In genomic region chr15:45126535-45127158, GRCh38 we compare ENCODE assay signal across 8 cellular contexts. TPM values are rescaled to one million over a fixed set of nuclear protein-coding genes. Genes with fewer than 3 reads are reported as not detected.
A peak's percentile ranks its signal among the peaks of the same experiment; 100 is the strongest.
DNase-seq lines count a peak whose midpoint lies in the region; ATAC-seq and TF ChIP-seq lines count a peak whose summit lies in the region.

No MANE protein-coding gene starts in this region.

- TF ChIP-seq CTCF in 22Rv1 (IDR thresholded peaks at IDR 0.05): peak; percentile 85
- peak; percentile 70 for TF ChIP-seq CTCF in DND-41 (IDR thresholded peaks at IDR 0.05; ENCODE audit: borderline replicate concordance, extremely low read depth, low read length, poor library complexity, severe bottlenecking)
- TF ChIP-seq CTCF in brain (conservative IDR thresholded peaks at IDR 0.05): peak; percentile 31 to 37

- no peaks in the 10 kb centered on the region; the same call in 1 of the 2 replicates for H4K20me1 ChIP-seq in DND-41 (ENCODE audit: insufficient read depth, low read length)

- DNase-seq in DND-41: peak; percentile 39
- peak; percentile 77 for DNase-seq in NCI-H82 (lab: John Stamatoyannopoulos, UW)
- DNase-seq in naive thymus-derived CD4-positive, alpha-beta T cell: peak in 7 of 9 donors; percentile 17 to 51 (median 43)

- no peak overlapping the region for H3K4me2 ChIP-seq in DND-41 (ENCODE audit: insufficient read depth, low read length)

- H3K9me3 Mint-ChIP-seq in brain: no peaks in the 10 kb centered on the region
- H3K9me3 Mint-ChIP-seq in naive thymus-derived CD4-positive, alpha-beta T cell: peaks cover 0 to 2% (median 0%) of the 10 kb centered on the region in 11 donors

- no peak overlapping the region for H3K27ac Mint-ChIP-seq in brain
- no peak overlapping the region for H3K27ac Mint-ChIP-seq in naive thymus-derived CD4-positive, alpha-beta T cell

- intact Hi-C loops in naive thymus-derived CD4-positive, alpha-beta T cell (cut with micrococcal nuclease): loop anchor here (1.0 to 10.0 kb wide), 8 partner anchors 9 to 488 kb away; no protein-coding TSS in a partner anchor

- H3K4me1 ChIP-seq in DND-41 (ENCODE audit: insufficient read depth, low read length): no peaks in the 10 kb centered on the region
- no peaks in the 10 kb centered on the region for H3K4me1 ChIP-seq in naive thymus-derived CD4-positive, alpha-beta T cell (ENCODE audit: control insufficient read depth in 2 of 2, insufficient read depth in 2 of 2, low read length in 2 of 2)

- no peak overlapping the region for H3K9ac ChIP-seq in DND-41 (ENCODE audit: low read depth, low read length)

- no peaks in the 10 kb centered on the region for H3K79me2 ChIP-seq in DND-41 (ENCODE audit: insufficient read depth, low read length)

- peaks cover 8% of the 10 kb centered on the region for H3K27me3 ChIP-seq in DND-41 (ENCODE audit: insufficient read depth, low read length, poor library complexity)
- H3K27me3 ChIP-seq in naive thymus-derived CD4-positive, alpha-beta T cell (ENCODE audit: control insufficient read depth in 2 of 2, insufficient read depth in 2 of 2, low read length in 2 of 2): peaks cover 0 to 8% of the 10 kb centered on the region in 2 donors

- H3K36me3 Mint-ChIP-seq in brain: no peaks in the 10 kb centered on the region
- no peaks in the 10 kb centered on the region for H3K36me3 Mint-ChIP-seq in naive thymus-derived CD4-positive, alpha-beta T cell

- no peak overlapping the region for H3K4me3 ChIP-seq in DND-41 (ENCODE audit: low read depth in 1 of 2, low read length in 2 of 2)
- no peak overlapping the region for H3K4me3 ChIP-seq in naive thymus-derived CD4-positive, alpha-beta T cell (ENCODE audit: low read length)

- H2AFZ ChIP-seq in DND-41 (ENCODE audit: low read depth, low read length): no peak overlapping the region

- ATAC-seq in DND-41 (ENCODE audit: insufficient read depth, low read depth) (peak; percentile 64), GM21360 (IDR thresholded peaks at IDR 0.05; ENCODE audit: unreplicated experiment) (no peak), HG03159 (IDR thresholded peaks at IDR 0.05; ENCODE audit: unreplicated experiment) (no peak), HG03196 (IDR thresholded peaks at IDR 0.05; ENCODE audit: unreplicated experiment) (no peak)
- peak; percentile 72 for ATAC-seq in naive thymus-derived CD4-positive, alpha-beta T cell

- no peaks in the 10 kb centered on the region for H3K4me1 Mint-ChIP-seq in brain
- H3K4me1 Mint-ChIP-seq in naive thymus-derived CD4-positive, alpha-beta T cell: peaks cover 0 to 13% (median 6%) of the 10 kb centered on the region in 7 donors

- no peak overlapping the region for H3K4me3 Mint-ChIP-seq in brain
- H3K4me3 Mint-ChIP-seq in naive thymus-derived CD4-positive, alpha-beta T cell: no peak overlapping the region

- H3K27ac ChIP-seq in 22Rv1: no peak overlapping the region
- no peak overlapping the region for H3K27ac ChIP-seq in DND-41 (ENCODE audit: low read length)
- no peak overlapping the region for H3K27ac ChIP-seq in naive thymus-derived CD4-positive, alpha-beta T cell (ENCODE audit: low read depth, low read length)

- CTCF ChIA-PET in naive thymus-derived CD4-positive, alpha-beta T cell (lab: Charles Lee): interaction anchor here (0.7 to 1.5 kb wide), 4 partner anchors 8 to 290 kb away, joined by 3 to 12 read pairs (median 4); no protein-coding TSS in a partner anchor

- POLR2A ChIA-PET in naive thymus-derived CD4-positive, alpha-beta T cell (lab: Charles Lee): interaction anchor here (1.0 kb wide), 1 partner anchor 74 kb away, joined by 3 read pairs; no protein-coding TSS in a partner anchor

- peaks cover 95% of the 10 kb centered on the region for H3K27me3 Mint-ChIP-seq in brain
- H3K27me3 Mint-ChIP-seq in naive thymus-derived CD4-positive, alpha-beta T cell: peaks cover 59 to 70% (median 61%) of the 10 kb centered on the region in 5 donors

- H3K9me3 ChIP-seq in DND-41 (ENCODE audit: insufficient read depth, low read length, severe bottlenecking): no peaks in the 10 kb centered on the region
- no peaks in the 10 kb centered on the region for H3K9me3 ChIP-seq in naive thymus-derived CD4-positive, alpha-beta T cell (ENCODE audit: control insufficient read depth in 2 of 3, low read length in 3 of 3)

- no peaks in the 10 kb centered on the region for H3K36me3 ChIP-seq in DND-41 (ENCODE audit: insufficient read depth, low read length)
- H3K36me3 ChIP-seq in naive thymus-derived CD4-positive, alpha-beta T cell (ENCODE audit: control insufficient read depth in 2 of 3, insufficient read depth in 3 of 3, low read length in 3 of 3): no peaks in the 10 kb centered on the region

RNA-seq across cellular contexts. Expression of gene DUOXA1, which starts 3.0 kb away (rescaled TPM):
- polyA plus RNA-seq in brain (ENCODE audit: insufficient read depth, low read depth, low replicate concordance): 1.5 TPM
- under 1 TPM in 2 of 5 experiments, not detected in 3; 0.49 to 0.51 TPM for total RNA-seq in naive thymus-derived CD4-positive, alpha-beta T cell
- polyA plus RNA-seq in naive thymus-derived CD4-positive, alpha-beta T cell: under 1 TPM in 1 of 2 donors, not detected in 1; 0.22 TPM

RNA-seq across cellular contexts. Expression of gene DUOX1, which starts 3.1 kb away (rescaled TPM):
- polyA plus RNA-seq in brain (ENCODE audit: insufficient read depth, low read depth, low replicate concordance): 1.3 TPM
- under 1 TPM in 2 of 5 experiments, not detected in 3; 0.05 to 0.34 TPM for total RNA-seq in naive thymus-derived CD4-positive, alpha-beta T cell
- polyA plus RNA-seq in naive thymus-derived CD4-positive, alpha-beta T cell: 1 to 10 TPM; 1.2 to 2.0 TPM

RNA-seq across cellular contexts. Expression of gene DUOXA2, which starts 12.5 kb away (rescaled TPM):
- polyA plus RNA-seq in brain (ENCODE audit: insufficient read depth, low read depth, low replicate concordance): not detected
- total RNA-seq in naive thymus-derived CD4-positive, alpha-beta T cell: not detected
- not detected for polyA plus RNA-seq in naive thymus-derived CD4-positive, alpha-beta T cell

RNA-seq across cellular contexts. Expression of gene DUOX2, which starts 12.7 kb away (rescaled TPM):
- polyA plus RNA-seq in brain (ENCODE audit: insufficient read depth, low read depth, low replicate concordance): 0.08 TPM
- total RNA-seq in naive thymus-derived CD4-positive, alpha-beta T cell: under 1 TPM in 1 of 5 experiments, not detected in 4; 0.49 TPM
- not detected for polyA plus RNA-seq in naive thymus-derived CD4-positive, alpha-beta T cell

Comparison
In these comparisons a context has a peak if more than half of its experiments do, and no peak if none do; other contexts are left out.
1. CTCF ChIP-seq: peak in every context shown above with its lines; median percentile 85 in 22Rv1; 70 in DND-41; 34 in brain.
2. ATAC-seq: peak in DND-41 (single experiment) and naive thymus-derived CD4-positive, alpha-beta T cell (single experiment); none in GM21360 (single experiment), HG03159 (single experiment) and HG03196 (single experiment).
3. Peak in every context shown above with its lines, with median percentiles within 50 percentile points of each other: DNase-seq.